10 cellular contexts compared by ENCODE assay signal in genomic region chr1:66932291-66932690, GRCh38. TPM values are rescaled to one million over a fixed set of nuclear protein-coding genes. Genes with fewer than 3 reads are reported as not detected.
DNase-seq lines count a peak whose midpoint lies in the region; ATAC-seq, FAIRE-seq and TF ChIP-seq lines count a peak whose summit lies in the region.
"Had no signal": no experiment of that assay in that cellular context is flagged by ENCODE, and none has a peak within 500 bp of the region (broad histone marks: within the 10 kb centered on the region; RNA-seq: fewer than 3 reads in every experiment).

No MANE protein-coding gene starts in this region.

- TF ChIP-seq CTCF in A549 (IDR thresholded peaks at IDR 0.05) (no peak), lower lobe of right lung (IDR thresholded peaks at IDR 0.05) (no peak), thyroid gland (IDR thresholded peaks at IDR 0.05) (no peak)

- H3K4me3 Mint-ChIP-seq in activated T-helper 1 cell treated with anti-CD3 and anti-CD28 coated beads, Interleukin-12 subunit alpha, Interleukin-12 subunit beta, Interleukin-2, Interleukin-4 antibody, amounts not matched to agents 30 ng/mL and 10 ng/mL and 1 ng/mL, durations not matched to agents 14 hours and 24 hours and 36 hours = peak overlapping the region; percentile 75

- H3K27ac ChIP-seq in A549 (peak overlapping the region; percentile 69 to 91; a peak in 5 of 6 replicates), lower lobe of right lung (no peak overlapping the region), thyroid gland (no peak overlapping the region)

- peak overlapping the region; percentile 79 for H3K27ac Mint-ChIP-seq in activated T-helper 1 cell treated with anti-CD3 and anti-CD28 coated beads, Interleukin-12 subunit alpha, Interleukin-12 subunit beta, Interleukin-2, Interleukin-4 antibody, amounts not matched to agents 30 ng/mL and 10 ng/mL and 1 ng/mL, durations not matched to agents 14 hours and 24 hours and 36 hours

- H3K4me2 ChIP-seq in A549 = peak overlapping the region; percentile 89

- peak overlapping the region; percentile 77 for H3K4me3 ChIP-seq in A549
- peak overlapping the region; percentile 78 for H3K4me3 ChIP-seq in HAP-1
- peak overlapping the region; percentile 76 for H3K4me3 ChIP-seq in lower lobe of right lung
- no peak overlapping the region for H3K4me3 ChIP-seq in thyroid gland (replicated peaks in 1 of 3)

- no peaks in the 10 kb centered on the region for H3K27me3 Mint-ChIP-seq in activated T-helper 1 cell treated with anti-CD3 and anti-CD28 coated beads, Interleukin-12 subunit alpha, Interleukin-12 subunit beta, Interleukin-2, Interleukin-4 antibody, amounts not matched to agents 30 ng/mL and 10 ng/mL and 1 ng/mL, durations not matched to agents 14 hours and 24 hours and 36 hours (ENCODE audit: insufficient read depth)

- FAIRE-seq in A549 (lab: Jason Lieb, UNC) = no peak

- H3K36me3 ChIP-seq in HAP-1 (replicated peaks) (no peaks in the 10 kb centered on the region), lower lobe of right lung (no peaks in the 10 kb centered on the region), thyroid gland (no peaks in the 10 kb centered on the region)

- CTCF ChIA-PET in A549 (lab: Yijun Ruan, JAX) = no interaction called here

- peaks cover 70% of the 10 kb centered on the region for H3K4me1 Mint-ChIP-seq in activated T-helper 1 cell treated with anti-CD3 and anti-CD28 coated beads, Interleukin-12 subunit alpha, Interleukin-12 subunit beta, Interleukin-2, Interleukin-4 antibody, amounts not matched to agents 30 ng/mL and 10 ng/mL and 1 ng/mL, durations not matched to agents 14 hours and 24 hours and 36 hours (ENCODE audit: low read depth)

- DNase-seq in A549 (ENCODE audit: low read depth in 1 of 2, low spot score in 1 of 2) (no peak), HAP-1 (ENCODE audit: low spot score in 2 of 2) (no peak), lower lobe of right lung (no peak), NCI-H1436 (lab: John Stamatoyannopoulos, UW) (no peak), thyroid gland (no peak)
- DNase-seq in activated T-helper 1 cell treated with anti-CD3 and anti-CD28 coated beads, Interleukin-12 subunit alpha, Interleukin-12 subunit beta, Interleukin-2, Interleukin-4 antibody, amounts not matched to agents 30 ng/mL and 10 ng/mL and 1 ng/mL, durations not matched to agents 14 hours and 24 hours and 36 hours (ENCODE audit: low spot score) = no peak
- DNase-seq: amniotic stem cell, Right ventricle myocardium superior had no signal

- H3K27me3 ChIP-seq in HAP-1 (ENCODE audit: low read depth) (no peaks in the 10 kb centered on the region), lower lobe of right lung (ENCODE audit: low read depth) (no peaks in the 10 kb centered on the region), thyroid gland (no peaks in the 10 kb centered on the region)

- intact Hi-C loops in activated T-helper 1 cell treated with anti-CD3 and anti-CD28 coated beads, Interleukin-12 subunit alpha, Interleukin-12 subunit beta, Interleukin-2, Interleukin-4 antibody, amounts not matched to agents 30 ng/mL and 10 ng/mL and 1 ng/mL, durations not matched to agents 14 hours and 24 hours and 36 hours (cut with micrococcal nuclease) = loop anchor here (5.0 kb wide), 5 partner anchors 240 to 1785 kb away; partner anchors contain the start of gene AK4
- intact Hi-C loops in lower lobe of right lung (cut with DNase I) (no loop called here), thyroid gland (cut with DNase I) (no loop called here)

- no peak for TF ChIP-seq RAD21 in A549 (conservative IDR thresholded peaks at IDR 0.05 in 1 of 2, IDR thresholded peaks at IDR 0.05 in 1 of 2)

- H3K9me3 Mint-ChIP-seq in activated T-helper 1 cell treated with anti-CD3 and anti-CD28 coated beads, Interleukin-12 subunit alpha, Interleukin-12 subunit beta, Interleukin-2, Interleukin-4 antibody, amounts not matched to agents 30 ng/mL and 10 ng/mL and 1 ng/mL, durations not matched to agents 14 hours and 24 hours and 36 hours = no peaks in the 10 kb centered on the region

- TF ChIP-seq EP300 in A549 (IDR thresholded peaks at IDR 0.05) = no peak

- in situ Hi-C loops in HAP-1 (cut with MboI; ENCODE audit: low sequenced_read_pairs) = no loop called here

- H3K4me1 ChIP-seq in A549 = peaks cover 36% of the 10 kb centered on the region
- peaks cover 40% of the 10 kb centered on the region for H3K4me1 ChIP-seq in HAP-1
- peaks cover 60% of the 10 kb centered on the region for H3K4me1 ChIP-seq in lower lobe of right lung
- peaks cover 19 to 32% of the 10 kb centered on the region in 2 donors for H3K4me1 ChIP-seq in thyroid gland

- H3K9me3 ChIP-seq in A549 (no peaks in the 10 kb centered on the region), HAP-1 (no peaks in the 10 kb centered on the region), lower lobe of right lung (no peaks in the 10 kb centered on the region), thyroid gland (no peaks in the 10 kb centered on the region)

- no peak for TF ChIP-seq POLR2A in A549 (IDR thresholded peaks at IDR 0.05; ENCODE audit: low read length)
- TF ChIP-seq POLR2A in thyroid gland (IDR thresholded peaks at IDR 0.05) = no peak

- 5% methylated on average over 2 of the region's 2 CpGs for WGBS in A549 (ENCODE audit: missing lambda C conversion rate)
- WGBS in thyroid gland, 2 donors = 61 to 64% methylated on average over 2 of the region's 2 CpGs

- H3K36me3 Mint-ChIP-seq in activated T-helper 1 cell treated with anti-CD3 and anti-CD28 coated beads, Interleukin-12 subunit alpha, Interleukin-12 subunit beta, Interleukin-2, Interleukin-4 antibody, amounts not matched to agents 30 ng/mL and 10 ng/mL and 1 ng/mL, durations not matched to agents 14 hours and 24 hours and 36 hours (ENCODE audit: low read depth) = peaks cover 25% of the 10 kb centered on the region

- no peak for ATAC-seq in A549
- ATAC-seq in lower lobe of right lung = no peak
- ATAC-seq in HG02571 (IDR thresholded peaks at IDR 0.05; ENCODE audit: unreplicated experiment) = no peak
- ATAC-seq in GM18873 (IDR thresholded peaks at IDR 0.05; ENCODE audit: low FRiP score, unreplicated experiment) = no peak

- POLR2A ChIA-PET in A549 (lab: Yijun Ruan, JAX) = no interaction called here

TF ChIP-seq in A549, 52 proteins besides CTCF, POLR2A, EP300 and RAD21 (continues in another document):
- TF ChIP-seq REST (IDR thresholded peaks at IDR 0.05) (no peak), CHD2 (IDR thresholded peaks at IDR 0.05; ENCODE audit: low read length, partially characterized antibody) (no peak), BCL3 (IDR thresholded peaks at IDR 0.05) (no peak), HOXA7 (CRISPR knock-in tag; IDR thresholded peaks at IDR 0.05) (no peak)

RNA-seq across cellular contexts. Expression of gene MIER1, which starts 7.5 kb away (rescaled TPM):
- polyA plus RNA-seq in A549 (2011; rRNA removed) = 13.1 and 22.6 TPM in 2 replicates
- polyA plus RNA-seq in A549 (2012; cell fraction: cytosol; rRNA removed) = 2.5 and 2.8 TPM in 2 replicates
- polyA plus RNA-seq in A549 (2012; cell fraction: nucleus; rRNA removed) = 1.4 and 2.4 TPM in 2 replicates
- 11.9 to 13.5 TPM (median 12.2 TPM) in 3 replicates for polyA plus RNA-seq in A549 (2017; fragmentation: RNase III; extraction: RNeasy Plus Mini Kit Qiagen cat#74134 plus additional on column Dnase treatment)
- polyA minus RNA-seq in A549 (2011; rRNA and poly(A)+ RNA removed) = 11.1 and 11.4 TPM in 2 replicates
- total RNA-seq in activated T-helper 1 cell treated with anti-CD3 and anti-CD28 coated beads, Interleukin-12 subunit alpha, Interleukin-12 subunit beta, Interleukin-2, Interleukin-4 antibody, amounts not matched to agents 30 ng/mL and 10 ng/mL and 1 ng/mL, durations not matched to agents 14 hours and 24 hours and 36 hours = 53.2 and 57.4 TPM in 2 replicates
- total RNA-seq in lower lobe of right lung = 44.0 TPM
- 10 to 100 TPM; 37.2 to 52.1 (median 43.3) TPM for total RNA-seq in thyroid gland

RNA-seq across cellular contexts. Expression of gene DNAI4, which starts 7.6 kb away (rescaled TPM):
- 2.2 and 4.7 TPM in 2 replicates for polyA plus RNA-seq in A549 (2011; rRNA removed)
- 0.13 and 0.17 TPM in 2 replicates for polyA plus RNA-seq in A549 (2012; cell fraction: cytosol; rRNA removed)
- polyA plus RNA-seq in A549 (2012; cell fraction: nucleus; rRNA removed) = 0.12 and 0.24 TPM in 2 replicates
- 1.0 to 2.2 TPM (median 1.3 TPM) in 3 replicates for polyA plus RNA-seq in A549 (2017; fragmentation: RNase III; extraction: RNeasy Plus Mini Kit Qiagen cat#74134 plus additional on column Dnase treatment)
- polyA minus RNA-seq in A549 (2011; rRNA and poly(A)+ RNA removed) = 0.62 and 1.3 TPM in 2 replicates
- 1.2 and 3.2 TPM in 2 replicates for total RNA-seq in activated T-helper 1 cell treated with anti-CD3 and anti-CD28 coated beads, Interleukin-12 subunit alpha, Interleukin-12 subunit beta, Interleukin-2, Interleukin-4 antibody, amounts not matched to agents 30 ng/mL and 10 ng/mL and 1 ng/mL, durations not matched to agents 14 hours and 24 hours and 36 hours
- 19.9 TPM for total RNA-seq in lower lobe of right lung
- total RNA-seq in thyroid gland = 10 to 100 TPM; 10.7 to 26.0 (median 20.5) TPM

Comparison
In these comparisons a context has a peak if more than half of its experiments do, and no peak if none do; other contexts are left out.
1. H3K27ac ChIP-seq: peak in A549 (2 of 2); none in lower lobe of right lung (single experiment) and thyroid gland (0 of 3).
2. H3K4me3 ChIP-seq: peak in A549 (single experiment), HAP-1 (single experiment) and lower lobe of right lung (single experiment); none in thyroid gland (0 of 3).